1 cellular context compared by ENCODE assay signal in genomic region chr10:116742367-116743265, GRCh38.
TF ChIP-seq lines count a peak whose summit lies in the region.

Gene HSPA12A (minus strand): TSS chr10:116742566. CDS start chr10:116742469, 97 bp downstream.

TF ChIP-seq in HepG2, 621 proteins besides CTCF, POLR2A, EP300 and RAD21 (continued from another document):
- TF ChIP-seq DZIP1 (CRISPR knock-in tag; IDR thresholded peaks at IDR 0.05) (0 out of 2 replicates have a peak, but pooled peaks have one; percentile 31), MXD3 (CRISPR knock-in tag; IDR thresholded peaks at IDR 0.05) (peak; percentile 31), SAP130 (CRISPR knock-in tag; IDR thresholded peaks at IDR 0.05; ENCODE audit: low read depth) (peak; percentile 48), RBFOX2 (IDR thresholded peaks at IDR 0.05; ENCODE audit: low read depth, low read length) (peak; percentile 60), MAZ (IDR thresholded peaks at IDR 0.05; ENCODE audit: borderline replicate concordance, low read depth, low read length) (no peak), MAZ (CRISPR knock-in tag; IDR thresholded peaks at IDR 0.05; ENCODE audit: low read depth) (0 out of 2 replicates have a peak, but pooled peaks have one; percentile 30), ZNF761 (CRISPR knock-in tag; conservative IDR thresholded peaks at IDR 0.05) (0 out of 2 replicates have a peak, but pooled peaks have one; percentile 17), AGO2 (optimal IDR thresholded peaks at IDR 0.05; ENCODE audit: low read depth, low read length) (peak; percentile 36), ZNF572 (CRISPR knock-in tag; IDR thresholded peaks at IDR 0.05) (no peak), ZNF546 (CRISPR knock-in tag; conservative IDR thresholded peaks at IDR 0.05) (peak; percentile 18; the same call in 1 of the 2 replicates), ZNF501 (CRISPR knock-in tag; IDR thresholded peaks at IDR 0.05) (no peak), SRY (CRISPR knock-in tag; IDR thresholded peaks at IDR 0.05) (peak; percentile 29), NR2F1 (CRISPR knock-in tag; IDR thresholded peaks at IDR 0.05) (no peak), ZNF343 (CRISPR knock-in tag; IDR thresholded peaks at IDR 0.05) (no peak), ZGPAT (CRISPR knock-in tag; IDR thresholded peaks at IDR 0.05) (peak; percentile 55; the same call in 1 of the 2 replicates), CERS6 (CRISPR knock-in tag; IDR thresholded peaks at IDR 0.05) (0 out of 2 replicates have a peak, but pooled peaks have one; percentile 63), KDM2A (CRISPR knock-in tag; IDR thresholded peaks at IDR 0.05; ENCODE audit: borderline replicate concordance, low read depth) (peak; percentile 27; the same call in 1 of the 2 replicates), SMAD3 (CRISPR knock-in tag; IDR thresholded peaks at IDR 0.05) (no peak), SRF (IDR thresholded peaks at IDR 0.05; ENCODE audit: low read depth, low read length) (peak; percentile 82), HNF1A (IDR thresholded peaks at IDR 0.05; ENCODE audit: low read depth) (no peak), HNF1A (CRISPR knock-in tag; IDR thresholded peaks at IDR 0.05; ENCODE audit: borderline replicate concordance) (0 out of 2 replicates have a peak, but pooled peaks have one; percentile 19), CREB3 (CRISPR knock-in tag; IDR thresholded peaks at IDR 0.05) (0 out of 2 replicates have a peak, but pooled peaks have one; percentile 68)
